Comparison of ENCODE assay signal across 8 cellular contexts in the genomic region with DNA sequence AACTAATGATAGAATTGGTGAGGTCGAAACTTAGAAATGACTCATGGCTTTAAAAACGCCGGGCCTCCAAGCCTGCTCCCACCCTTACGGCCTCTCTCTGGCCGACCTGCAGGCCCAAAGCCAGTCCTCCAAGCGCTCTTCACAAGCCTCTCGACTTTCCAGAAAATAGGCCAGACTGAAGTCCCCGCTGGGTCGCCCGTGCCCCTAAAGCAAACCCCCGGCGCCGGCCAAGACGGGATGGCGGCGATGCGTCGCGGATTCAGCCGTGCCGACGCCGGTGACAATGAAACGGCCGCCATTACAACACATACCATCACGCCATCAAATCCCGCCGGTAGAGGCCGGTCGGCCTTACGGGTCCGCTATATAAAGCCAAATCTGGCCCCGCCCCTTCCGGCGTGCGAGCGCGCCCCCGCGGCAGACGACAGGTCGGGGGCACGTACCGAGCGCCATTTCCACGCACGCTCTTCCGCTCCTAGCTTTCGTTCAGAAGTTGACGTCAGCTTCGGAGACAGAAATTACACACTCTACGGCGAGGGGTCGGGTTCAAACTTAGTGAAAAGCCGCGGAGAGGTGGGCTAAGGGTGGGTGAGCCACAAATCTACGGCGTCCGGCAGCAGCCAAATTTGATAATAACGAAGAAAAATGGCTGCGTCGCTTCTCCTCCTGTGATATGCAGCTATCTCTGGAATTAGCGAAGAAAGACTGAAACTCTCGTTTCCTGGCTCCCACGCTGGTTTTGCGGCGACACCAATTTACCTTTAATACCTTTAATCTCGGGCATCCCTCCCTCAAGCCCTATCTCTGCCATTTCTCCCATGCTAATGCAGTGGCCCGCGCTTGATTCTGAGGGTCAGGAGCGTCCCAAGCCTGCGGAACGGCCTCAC. TPM values are rescaled to one million over a fixed set of nuclear protein-coding genes. Genes with fewer than 3 reads are reported as not detected.
DNase-seq lines count a peak whose midpoint lies in the region; ATAC-seq, FAIRE-seq and TF ChIP-seq lines count a peak whose summit lies in the region.

TSS of gene RPL3 (minus strand) at position 340 of the 887 bp plus-strand sequence. CDS start at position 314, 26 bp downstream.

- TF ChIP-seq CTCF in WI38 (IDR thresholded peaks at IDR 0.05; ENCODE audit: low read depth, low read length) (no peak), bronchial epithelial cell (IDR thresholded peaks at IDR 0.05; ENCODE audit: insufficient read depth, low read length, severe bottlenecking) (peak; percentile 16), smooth muscle cell (IDR thresholded peaks at IDR 0.05; ENCODE audit: borderline replicate concordance, insufficient read depth, poor library complexity, severe bottlenecking) (no peak)

- H3K27me3 ChIP-seq in ACC112 (ENCODE audit: insufficient read depth, low read length) (no peaks in the 10 kb centered on the region), bronchial epithelial cell (ENCODE audit: control insufficient read depth, insufficient read depth, low read length) (no peaks in the 10 kb centered on the region), smooth muscle cell (ENCODE audit: low read depth) (no peaks in the 10 kb centered on the region)

- H3K4me1 ChIP-seq in ACC112 (ENCODE audit: control insufficient read depth, insufficient read depth, low read length, unreplicated experiment): peaks cover 12% of the 10 kb centered on the region
- H3K4me1 ChIP-seq in smooth muscle cell (ENCODE audit: low read depth): peaks cover 30% of the 10 kb centered on the region

- WGBS in smooth muscle cell (ENCODE audit: low lambda C conversion rate): under 1% methylated on average over 73 of the region's 73 CpGs

- H3K9ac ChIP-seq in smooth muscle cell (ENCODE audit: low read depth): peak within 1 kb of the TSS; percentile 89

- H3K4me3 ChIP-seq in ACC112 (ENCODE audit: low read depth, low read length): peak within 1 kb of the TSS; percentile 99
- peak within 1 kb of the TSS; percentile 95 for H3K4me3 ChIP-seq in WI38 (ENCODE audit: low read depth, low read length)
- peak within 1 kb of the TSS; percentile 53 for H3K4me3 ChIP-seq in bronchial epithelial cell (ENCODE audit: low read depth, low read length)
- H3K4me3 ChIP-seq in smooth muscle cell: peak within 1 kb of the TSS; percentile 94

- H3K9me3 ChIP-seq in smooth muscle cell (replicated peaks; ENCODE audit: low read depth): no peaks in the 10 kb centered on the region

- peak; percentile 81 for ATAC-seq in GM18870 (IDR thresholded peaks at IDR 0.05; ENCODE audit: unreplicated experiment)
- peak; percentile 70 for ATAC-seq in HG03135 (IDR thresholded peaks at IDR 0.05; ENCODE audit: unreplicated experiment)

- DNase-seq in NCI-H2227 (lab: John Stamatoyannopoulos, UW; ENCODE audit: unreplicated experiment): peak; percentile 97
- DNase-seq in bronchial epithelial cell (ENCODE audit: low read depth): peak; percentile 90
- DNase-seq in iPS-NIHi7 (ENCODE audit: extremely low spot score): peak; percentile 90
- peak; percentile 90 for DNase-seq in smooth muscle cell (lab: John Stamatoyannopoulos, UW; ENCODE audit: unreplicated experiment)

- H3K79me2 ChIP-seq in ACC112 (ENCODE audit: control insufficient read depth, insufficient read depth, low read length, unreplicated experiment): peaks cover 48% of the 10 kb centered on the region
- peaks cover 46% of the 10 kb centered on the region for H3K79me2 ChIP-seq in smooth muscle cell (ENCODE audit: low read depth)

- peak within 1 kb of the TSS; percentile 93 for H3K27ac ChIP-seq in ACC112 (ENCODE audit: low read depth, low read length)
- peak within 1 kb of the TSS; percentile 94 for H3K27ac ChIP-seq in smooth muscle cell (ENCODE audit: low read depth)

- H3K4me2 ChIP-seq in smooth muscle cell: peak within 1 kb of the TSS; percentile 98

- H2AFZ ChIP-seq in ACC112 (ENCODE audit: low read length, unreplicated experiment) (peak within 1 kb of the TSS; percentile 12), smooth muscle cell (ENCODE audit: low read depth) (peak within 1 kb of the TSS; percentile 71)

- FAIRE-seq in bronchial epithelial cell (lab: Jason Lieb, UNC): no peak

- H3K36me3 ChIP-seq in ACC112 (ENCODE audit: insufficient read depth, low read length) (peaks cover 37% of the 10 kb centered on the region), bronchial epithelial cell (ENCODE audit: control insufficient read depth, insufficient read depth, low read length) (peaks cover 32% of the 10 kb centered on the region), smooth muscle cell (ENCODE audit: low read depth) (no peaks in the 10 kb centered on the region)

- H4K20me1 ChIP-seq in smooth muscle cell (ENCODE audit: low read depth): peaks cover 48% of the 10 kb centered on the region

- H3F3A ChIP-seq in smooth muscle cell (ENCODE audit: low read depth): peaks cover 36% of the 10 kb centered on the region

RNA-seq across cellular contexts. Expression of gene RPL3, which starts in this region (rescaled TPM):
- 5,727 and 8,485 TPM in 2 replicates for total RNA-seq in bronchial epithelial cell
- 1,022 and 1,136 TPM in 2 replicates for total RNA-seq in smooth muscle cell
- 717 and 749 TPM in 2 replicates for polyA plus RNA-seq in smooth muscle cell

Comparison
In these comparisons a context has a peak if more than half of its experiments do, and no peak if none do; other contexts are left out.
1. Peak in every context shown above with its lines: DNase-seq, ATAC-seq, H3K4me3 ChIP-seq and H3K27ac ChIP-seq.